Comparison of ENCODE assay signal across 11 cellular contexts in genomic region chr9:117734082-117734481, GRCh38.
"Had no signal": no experiment of that assay in that cellular context is flagged by ENCODE, and none has a peak within 500 bp of the region (broad histone marks: within the 10 kb centered on the region; RNA-seq: fewer than 3 reads in every experiment).

No MANE protein-coding gene starts in this region.

- H3K4me3 Mint-ChIP-seq: activated naive CD8-positive, alpha-beta T cell had no signal

- H3K9me3 ChIP-seq: breast epithelium, heart right ventricle, ovary, thyroid gland, uterus had no signal

- H3K27ac ChIP-seq: breast epithelium, heart right ventricle, ovary, skin epidermis, thyroid gland, uterus had no signal

- H3K36me3 ChIP-seq: breast epithelium, heart right ventricle, ovary, thyroid gland, uterus had no signal

- H3K27me3 ChIP-seq: breast epithelium, heart right ventricle, ovary, thyroid gland, uterus had no signal

- H3K36me3 Mint-ChIP-seq: activated naive CD8-positive, alpha-beta T cell had no signal

- H3K4me3 ChIP-seq: breast epithelium, ovary, skin epidermis, thyroid gland, uterus had no signal

- DNase-seq: activated CD4-positive, alpha-beta T cell treated with anti-CD3 and anti-CD28 coated beads, Interleukin-2, amount 50 U/mL, for 4 hours; activated CD4-positive, CD25-positive, alpha-beta regulatory T cell treated with anti-CD3 and anti-CD28 coated beads, Interleukin-2, amount 50 U/mL, for 72 hours; activated effector memory CD4-positive, alpha-beta T cell treated with Interleukin-2 at 50 U/mL for 16 hours; activated T-cell treated with anti-CD3 and anti-CD28 coated beads, Interleukin-2, amount 50 U/mL, for 1 hour; heart right ventricle; ovary; thyroid gland; uterus had no signal

- H3K27ac Mint-ChIP-seq: activated naive CD8-positive, alpha-beta T cell had no signal

- H3K4me1 ChIP-seq: breast epithelium, thyroid gland, uterus had no signal
